In the genomic region with DNA sequence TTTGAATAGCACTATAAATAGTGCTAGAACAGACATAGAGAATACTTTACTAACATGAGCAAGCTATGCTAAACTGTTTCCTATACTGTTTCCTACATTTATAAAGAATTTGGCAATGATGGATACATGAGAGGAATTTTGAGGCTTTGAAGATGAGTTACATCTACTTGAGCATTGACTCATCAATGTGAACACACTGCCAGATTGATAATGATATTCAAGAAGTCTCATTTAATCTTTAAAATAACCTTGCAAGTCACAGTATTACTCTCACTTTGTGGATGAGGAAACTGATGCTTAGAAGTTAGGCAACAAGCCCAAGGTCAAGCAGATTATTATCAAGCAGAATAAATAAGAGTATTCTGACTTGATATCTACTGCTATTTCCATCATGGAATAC, we compare ENCODE assay signal across 22 cellular contexts.
"Had no signal": no experiment of that assay in that cellular context is flagged by ENCODE, and none has a peak within 500 bp of the region (broad histone marks: within the 10 kb centered on the region; RNA-seq: fewer than 3 reads in every experiment).

No MANE protein-coding gene starts in this region.

- DNase-seq: activated CD4-positive, alpha-beta T cell treated with anti-CD3 and anti-CD28 coated beads, Interleukin-2, amount 50 U/mL, for 1 hour; activated CD8-positive, alpha-beta memory T cell treated with anti-CD3 and anti-CD28 coated beads, Interleukin-2, amount 50 U/mL, for 4 hours; activated effector memory CD4-positive, alpha-beta T cell treated with Interleukin-2 at 50 U/mL for 16 hours; activated naive CD4-positive, alpha-beta T cell treated with anti-CD3 and anti-CD28 coated beads, Interleukin-2, amount 10 ng/mL, durations not matched to agents 7 days and 5 days; activated naive CD8-positive, alpha-beta T cell treated with anti-CD3 and anti-CD28 coated beads, Interleukin-2, amount 50 U/mL, for 24 hours; activated T-cell treated with anti-CD3 and anti-CD28 coated beads, Interleukin-2, amount 50 U/mL, for 48 hours; effector CD8-positive, alpha-beta T cell; midbrain; right lobe of liver; stimulated activated CD4-positive, alpha-beta T cell treated with anti-CD3 and anti-CD28 coated beads, Interleukin-4, amount 100 ng/mL, for 24 hours; stomach; T-helper 9 cell; testis had no signal

- H2AFZ ChIP-seq: hepatocyte, parathyroid adenoma had no signal

- H3K9me3 ChIP-seq: ascending aorta, esophagus muscularis mucosa, right lobe of liver, stomach, testis, upper lobe of left lung had no signal

- H3K4me1 ChIP-seq: ascending aorta, esophagus muscularis mucosa, parathyroid adenoma, right lobe of liver, stomach, testis, upper lobe of left lung had no signal

- H3K27me3 ChIP-seq: ascending aorta, esophagus muscularis mucosa, foreskin keratinocyte, hepatocyte, right lobe of liver, stomach, testis, upper lobe of left lung had no signal

- H3K27ac ChIP-seq: ascending aorta, esophagus muscularis mucosa, foreskin keratinocyte, hepatocyte, parathyroid adenoma, right lobe of liver, stomach, testis, upper lobe of left lung had no signal

- H3K9ac ChIP-seq: parathyroid adenoma had no signal

- H3K4me2 ChIP-seq: hepatocyte had no signal

- ATAC-seq: activated naive CD8-positive, alpha-beta T cell treated with anti-CD3 and anti-CD28 coated beads, Interleukin-2, amount 50 U/mL, for 24 hours; foreskin keratinocyte; left lobe of liver; right lobe of liver; stimulated activated effector memory CD8-positive, alpha-beta T cell treated with anti-CD3 and anti-CD28 coated beads, Interleukin-12 subunit alpha, Interleukin-12 subunit beta, amount 100 ng/mL, for 72 hours had no signal

- H3K79me2 ChIP-seq: hepatocyte, parathyroid adenoma had no signal

- H3K4me3 ChIP-seq: ascending aorta, esophagus muscularis mucosa, hepatocyte, lung, right lobe of liver, stomach, testis, upper lobe of left lung had no signal

- H3K36me3 ChIP-seq: ascending aorta, esophagus muscularis mucosa, right lobe of liver, stomach, upper lobe of left lung had no signal
